ENCODE assay signal across 12 cellular contexts in the genomic region with DNA sequence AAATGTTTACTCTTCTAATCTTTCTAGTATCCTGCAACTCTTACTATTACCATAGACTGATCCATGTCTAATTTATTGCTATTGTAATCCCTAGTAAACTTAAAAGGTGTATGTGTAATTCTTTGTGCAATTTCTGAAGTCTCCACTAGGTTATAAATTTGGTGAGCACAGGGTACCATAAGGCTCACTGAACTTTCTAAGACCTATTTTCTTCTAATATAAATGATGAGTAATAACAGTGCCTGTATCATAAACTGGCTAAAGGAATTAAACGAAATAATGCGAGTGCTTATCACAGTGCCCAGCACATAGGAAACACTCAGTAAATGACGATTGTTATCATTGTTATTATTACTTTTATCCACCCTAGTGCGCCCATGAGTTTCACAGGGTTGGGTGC.
DNase-seq lines count a peak whose midpoint lies in the region; ATAC-seq, FAIRE-seq and TF ChIP-seq lines count a peak whose summit lies in the region.
"Had no signal": no experiment of that assay in that cellular context is flagged by ENCODE, and none has a peak within 500 bp of the region (broad histone marks: within the 10 kb centered on the region; RNA-seq: fewer than 3 reads in every experiment).

No MANE protein-coding gene starts in this region.

- H3K27me3 Mint-ChIP-seq in activated T-cell treated with anti-CD3 and anti-CD28 coated beads, Interleukin-2, amount 50 U/mL, for 4 hours (ENCODE audit: low read depth) = no peaks in the 10 kb centered on the region
- H3K27me3 Mint-ChIP-seq: brain; naive thymus-derived CD4-positive, alpha-beta T cell had no signal

- no peak overlapping the region for H3K9ac ChIP-seq in smooth muscle cell (ENCODE audit: low read depth)

- WGBS in smooth muscle cell (ENCODE audit: low lambda C conversion rate) = 95% methylated on average over 4 of the region's 4 CpGs

- H3K27me3 ChIP-seq in bronchial epithelial cell (ENCODE audit: control insufficient read depth, insufficient read depth, low read length) (no peaks in the 10 kb centered on the region), smooth muscle cell (ENCODE audit: low read depth) (no peaks in the 10 kb centered on the region)
- H3K27me3 ChIP-seq: vagina had no signal

- no peaks in the 10 kb centered on the region for H3K36me3 ChIP-seq in bronchial epithelial cell (ENCODE audit: control insufficient read depth, insufficient read depth, low read length)
- H3K36me3 ChIP-seq in smooth muscle cell (ENCODE audit: low read depth) = no peaks in the 10 kb centered on the region
- H3K36me3 ChIP-seq: vagina had no signal

- H4K20me1 ChIP-seq in smooth muscle cell (ENCODE audit: low read depth) = peaks cover 8% of the 10 kb centered on the region

- H3K9me3 ChIP-seq in smooth muscle cell (replicated peaks; ENCODE audit: low read depth) = no peaks in the 10 kb centered on the region
- H3K9me3 ChIP-seq: vagina had no signal

- no peaks in the 10 kb centered on the region for H3F3A ChIP-seq in smooth muscle cell (ENCODE audit: low read depth)

- DNase-seq in activated T-cell treated with anti-CD3 and anti-CD28 coated beads, Interleukin-2, amount 50 U/mL, for 4 hours = no peak
- DNase-seq in activated T-cell treated with anti-CD3 and anti-CD28 coated beads for 4 hours = no peak
- peak; percentile 51 for DNase-seq in bronchial epithelial cell (ENCODE audit: low read depth)
- no peak for DNase-seq in smooth muscle cell (lab: John Stamatoyannopoulos, UW; ENCODE audit: unreplicated experiment)
- no peak for DNase-seq in frontal cortex (ENCODE audit: low spot score in 2 of 2)
- no peak for DNase-seq in iPS-NIHi11 (ENCODE audit: low spot score)
- DNase-seq in NCI-H524 treated with DMSO at 0.1 percent for 48 hours (lab: John Stamatoyannopoulos, UW) = no peak
- DNase-seq: activated CD4-positive, alpha-beta T cell treated with anti-CD3 and anti-CD28 coated beads, Interleukin-2, amount 50 U/mL, for 48 hours; naive thymus-derived CD4-positive, alpha-beta T cell had no signal

- FAIRE-seq in bronchial epithelial cell (lab: Jason Lieb, UNC) (no peak), frontal cortex (lab: Jason Lieb, UNC) (no peak)

- ATAC-seq in activated T-cell treated with anti-CD3 and anti-CD28 coated beads, Interleukin-2, amount 50 U/mL, for 4 hours = peak; percentile 43 to 71
- ATAC-seq in HG03469 (IDR thresholded peaks at IDR 0.05; ENCODE audit: unreplicated experiment) = peak; percentile 49
- ATAC-seq: naive thymus-derived CD4-positive, alpha-beta T cell had no signal

- no peak overlapping the region for H3K4me2 ChIP-seq in smooth muscle cell

- no peaks in the 10 kb centered on the region for H3K79me2 ChIP-seq in smooth muscle cell (ENCODE audit: low read depth)

- H2AFZ ChIP-seq in smooth muscle cell (ENCODE audit: low read depth) = no peak overlapping the region

- peaks cover 4% of the 10 kb centered on the region for H3K36me3 Mint-ChIP-seq in activated T-cell treated with anti-CD3 and anti-CD28 coated beads, Interleukin-2, amount 50 U/mL, for 4 hours (ENCODE audit: insufficient read depth)

- H3K4me3 Mint-ChIP-seq in activated T-cell treated with anti-CD3 and anti-CD28 coated beads, Interleukin-2, amount 50 U/mL, for 4 hours = no peak overlapping the region
- H3K4me3 Mint-ChIP-seq: brain; naive thymus-derived CD4-positive, alpha-beta T cell had no signal

- no peak overlapping the region for H3K4me3 ChIP-seq in bronchial epithelial cell (ENCODE audit: low read depth, low read length)
- no peak overlapping the region for H3K4me3 ChIP-seq in smooth muscle cell
- H3K4me3 ChIP-seq: vagina had no signal

- peaks cover under 1% of the 10 kb centered on the region for H3K9me3 Mint-ChIP-seq in activated T-cell treated with anti-CD3 and anti-CD28 coated beads, Interleukin-2, amount 50 U/mL, for 4 hours
- H3K9me3 Mint-ChIP-seq: brain had no signal

- TF ChIP-seq CTCF in bronchial epithelial cell (IDR thresholded peaks at IDR 0.05; ENCODE audit: insufficient read depth, low read length, severe bottlenecking) (peak; percentile 6), smooth muscle cell (IDR thresholded peaks at IDR 0.05; ENCODE audit: borderline replicate concordance, insufficient read depth, poor library complexity, severe bottlenecking) (peak; percentile 32)

- H3K4me1 ChIP-seq in smooth muscle cell (ENCODE audit: low read depth) = no peaks in the 10 kb centered on the region
- H3K4me1 ChIP-seq: vagina had no signal

- H3K4me1 Mint-ChIP-seq in activated T-cell treated with anti-CD3 and anti-CD28 coated beads, Interleukin-2, amount 50 U/mL, for 4 hours (ENCODE audit: low read depth) = peaks cover 56% of the 10 kb centered on the region

- no peak overlapping the region for H3K27ac ChIP-seq in smooth muscle cell (ENCODE audit: low read depth)
- H3K27ac ChIP-seq: vagina had no signal
